19 cellular contexts compared by ENCODE assay signal in genomic region chr4:176308441-176308840, GRCh38. TPM values are rescaled to one million over a fixed set of nuclear protein-coding genes. Genes with fewer than 3 reads are reported as not detected.
DNase-seq lines count a peak whose midpoint lies in the region; ATAC-seq and TF ChIP-seq lines count a peak whose summit lies in the region.
"Had no signal": no experiment of that assay in that cellular context is flagged by ENCODE, and none has a peak within 500 bp of the region (broad histone marks: within the 10 kb centered on the region; RNA-seq: fewer than 3 reads in every experiment).

No MANE protein-coding gene starts in this region.

- H2AFZ ChIP-seq in PC-9 = no peak overlapping the region

- no peak overlapping the region for H3K4me3 ChIP-seq in PC-9

- H3K4me1 ChIP-seq in PC-9 (replicated peaks; ENCODE audit: insufficient read depth) = no peaks in the 10 kb centered on the region

- H3K9me3 ChIP-seq in PC-9 (ENCODE audit: insufficient read depth, low read depth) = no peaks in the 10 kb centered on the region

- POLR2A ChIA-PET in PC-9 (lab: Charles Lee; ENCODE audit: unreplicated experiment) = no interaction called here

- DNase-seq in NCI-H2081 treated with DMSO at 0.1 percent for 48 hours (lab: John Stamatoyannopoulos, UW) (no peak), PC-9 (no peak), NCI-H2227 (lab: John Stamatoyannopoulos, UW; ENCODE audit: unreplicated experiment) (no peak)
- DNase-seq in activated effector memory CD4-positive, alpha-beta T cell treated with Interleukin-2 at 50 U/mL for 16 hours = no peak
- DNase-seq: activated naive CD8-positive, alpha-beta T cell treated with anti-CD3 and anti-CD28 coated beads for 36 hours; caudate nucleus; glutamatergic neuron; GOT3; naive thymus-derived CD8-positive, alpha-beta T cell; NCI-H1092 treated with DMSO at 0.1 percent for 48 hours; NCI-H524 treated with DMSO at 0.1 percent for 48 hours; stimulated activated naive CD8-positive, alpha-beta T cell treated with anti-CD3 and anti-CD28 coated beads, Interleukin-15, Interleukin-2, amounts not matched to agents 100 U/mL and 50 U/mL, for 24 hours had no signal

- no TSS peak for BruUV-seq in PC-9 (replicated peaks; lab: Mats Ljungman, UMichigan)

- intact Hi-C loops in PC-9 (cut with micrococcal nuclease; ENCODE audit: unreplicated experiment) = no loop called here

- no peaks in the 10 kb centered on the region for H3K79me2 ChIP-seq in PC-9 (ENCODE audit: low read depth)

- H3K36me3 ChIP-seq in PC-9 (ENCODE audit: low read depth) = no peaks in the 10 kb centered on the region

- no peak for TF ChIP-seq CTCF in PC-9 (conservative IDR thresholded peaks at IDR 0.05)

- CTCF ChIA-PET in PC-9 (lab: Charles Lee) = interaction anchor here (0.6 kb wide), 1 partner anchor 21 kb away, joined by 3 read pairs; no protein-coding TSS in a partner anchor

- H3K27me3 ChIP-seq in PC-9 (ENCODE audit: insufficient read depth, low read depth) = no peaks in the 10 kb centered on the region

- H3K27ac ChIP-seq in PC-9 = no peak overlapping the region
- H3K27ac ChIP-seq: RWPE1 had no signal

- no peak overlapping the region for H3K4me2 ChIP-seq in PC-9

- H3F3A ChIP-seq in PC-9 (ENCODE audit: insufficient read depth, low read depth) = no peaks in the 10 kb centered on the region

- peak; percentile 69 for ATAC-seq in GM18511 (IDR thresholded peaks at IDR 0.05; ENCODE audit: unreplicated experiment)
- ATAC-seq in GM21381 (IDR thresholded peaks at IDR 0.05; ENCODE audit: unreplicated experiment) = peak; percentile 51
- peak; percentile 44 for ATAC-seq in HG02884 (IDR thresholded peaks at IDR 0.05; ENCODE audit: unreplicated experiment)
- ATAC-seq in HG03520 (IDR thresholded peaks at IDR 0.05; ENCODE audit: unreplicated experiment) = peak; percentile 25
- ATAC-seq: naive thymus-derived CD8-positive, alpha-beta T cell; stimulated activated naive CD8-positive, alpha-beta T cell treated with anti-CD3 and anti-CD28 coated beads, Interleukin-15, Interleukin-2, amounts not matched to agents 100 U/mL and 50 U/mL, for 24 hours had no signal

- H4K20me1 ChIP-seq in PC-9 (ENCODE audit: insufficient read depth) = no peaks in the 10 kb centered on the region

- no peaks in the 10 kb centered on the region for H3K9me2 ChIP-seq in PC-9 (ENCODE audit: insufficient read depth)

RNA-seq across cellular contexts. Expression of gene SPCS3, which starts 11.3 kb away (rescaled TPM):
- 107 TPM in 2 replicates for total RNA-seq in PC-9 (2021)

RNA-seq across cellular contexts. Expression of gene ASB5, which starts 39.4 kb away (rescaled TPM):
- total RNA-seq in PC-9 (2021) = not detected in 2 replicates
- total RNA-seq: activated naive CD8-positive, alpha-beta T cell treated with anti-CD3 and anti-CD28 coated beads for 36 hours; endothelial cell of umbilical vein; HT-29; naive thymus-derived CD8-positive, alpha-beta T cell had no signal
